ENCODE assay signal across 20 cellular contexts in the genomic region with DNA sequence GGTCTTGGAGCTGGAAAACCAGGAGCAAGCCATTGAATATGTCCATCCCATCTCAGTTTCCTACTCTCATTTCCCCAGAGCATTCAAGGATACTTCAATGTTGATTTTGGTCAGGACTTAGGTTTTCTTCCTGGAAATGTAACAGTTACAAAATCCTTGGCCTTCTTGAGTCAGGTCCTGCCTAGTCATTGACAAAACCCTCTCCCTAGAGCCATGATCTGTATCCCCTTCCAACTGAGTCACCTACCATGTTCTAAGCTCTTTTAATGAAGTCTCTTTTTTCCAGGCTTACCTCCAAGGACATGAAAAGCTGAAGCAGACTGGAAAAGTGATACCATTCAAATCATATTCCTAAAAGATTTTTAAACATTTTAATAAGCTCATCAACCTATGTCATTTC.
A peak's percentile ranks its signal among the peaks of the same experiment; 100 is the strongest.
DNase-seq lines count a peak whose midpoint lies in the region; ATAC-seq and TF ChIP-seq lines count a peak whose summit lies in the region.
"Had no signal": no experiment of that assay in that cellular context is flagged by ENCODE, and none has a peak within 500 bp of the region (broad histone marks: within the 10 kb centered on the region; RNA-seq: fewer than 3 reads in every experiment).

No MANE protein-coding gene starts in this region.

- no peak overlapping the region for H3K14ac ChIP-seq in mesenchymal stem cell (ENCODE audit: low read length in 2 of 2)

- H3K9ac ChIP-seq in mesenchymal stem cell (ENCODE audit: low read length): peak overlapping the region; percentile 50
- H3K9ac ChIP-seq: SK-N-SH had no signal

- no peaks in the 10 kb centered on the region for H3K36me3 ChIP-seq in mesenchymal stem cell (ENCODE audit: control insufficient read depth in 1 of 2, insufficient read depth in 2 of 2, low read depth in 1 of 2, low read length in 2 of 2)

- no peak overlapping the region for H4K91ac ChIP-seq in mesenchymal stem cell (ENCODE audit: low read length)

- H3K4me3 ChIP-seq in epithelial cell of esophagus (ENCODE audit: low read length) (no peak overlapping the region), mesenchymal stem cell (ENCODE audit: insufficient read depth in 1 of 2, low read depth in 1 of 2, low read length in 2 of 2) (no peak overlapping the region)

- H2BK15ac ChIP-seq in mesenchymal stem cell (ENCODE audit: low read depth, poor library complexity, severe bottlenecking): no peak overlapping the region

- no peak overlapping the region for H3K4me2 ChIP-seq in mesenchymal stem cell (ENCODE audit: low read length, poor library complexity, severe bottlenecking)
- H3K4me2 ChIP-seq: SK-N-SH had no signal

- no peak for TF ChIP-seq CTCF in epithelial cell of esophagus (IDR thresholded peaks at IDR 0.05; ENCODE audit: insufficient read depth, low read depth, low read length, missing control alignments)

- H3K27me3 ChIP-seq in mesenchymal stem cell (ENCODE audit: control insufficient read depth in 1 of 2, insufficient read depth in 1 of 2, low read length in 2 of 2): no peaks in the 10 kb centered on the region

- H2AK5ac ChIP-seq in mesenchymal stem cell (ENCODE audit: low read length, severe bottlenecking): no peak overlapping the region

- H2BK120ac ChIP-seq in mesenchymal stem cell (ENCODE audit: low read depth, low read length): no peak overlapping the region

- no peak overlapping the region for H2AFZ ChIP-seq in mesenchymal stem cell (ENCODE audit: low read depth, low read length)

- H3K4ac ChIP-seq in mesenchymal stem cell (ENCODE audit: low read depth in 1 of 2, low read length in 2 of 2): no peak overlapping the region

- no peak overlapping the region for H3K18ac ChIP-seq in mesenchymal stem cell (ENCODE audit: low read depth in 1 of 2, low read length in 2 of 2)

- H4K8ac ChIP-seq in mesenchymal stem cell (ENCODE audit: low read length): no peak overlapping the region

- no peaks in the 10 kb centered on the region for H3K4me1 ChIP-seq in mesenchymal stem cell (ENCODE audit: control insufficient read depth, insufficient read depth, low read depth, low read length)

- H3K27ac ChIP-seq in mesenchymal stem cell (ENCODE audit: low read length, poor library complexity, severe bottlenecking): no peak overlapping the region

- no peak for DNase-seq in Right ventricle myocardium superior
- DNase-seq in cardiac septum (ENCODE audit: low spot score): no peak
- DNase-seq in epithelial cell of esophagus (ENCODE audit: low read depth): peak; percentile 59
- DNase-seq in mesenchymal stem cell: peak; percentile 8
- no peak for DNase-seq in NCI-H2227 (lab: John Stamatoyannopoulos, UW; ENCODE audit: unreplicated experiment)
- no peak for DNase-seq in stimulated activated CD4-positive, alpha-beta T cell treated with anti-CD3 and anti-CD28 coated beads, Interleukin-2, amount 100 ng/mL, for 24 hours
- DNase-seq in NCI-H774 (lab: John Stamatoyannopoulos, UW): no peak
- DNase-seq: EL, GF-D8, Karpas-422, NCI-H1417, NCI-H1694 treated with DMSO at 0.1 percent for 48 hours, NCI-H2081 treated with DMSO at 0.1 percent for 48 hours, NCI-H2171 treated with DMSO at 0.1 percent for 48 hours, NCI-H446, NCI-H526, OCI-M1, SHP77, SK-N-SH had no signal

- no peak overlapping the region for H3K23ac ChIP-seq in mesenchymal stem cell (ENCODE audit: low read length in 2 of 2)

- intact Hi-C loops in Right ventricle myocardium superior (cut with DNase I): no loop called here
- intact Hi-C loops in cardiac septum (cut with DNase I): no loop called here

- no peak overlapping the region for H2BK12ac ChIP-seq in mesenchymal stem cell (ENCODE audit: low read length in 2 of 2)

- H3K9me3 ChIP-seq in mesenchymal stem cell (ENCODE audit: control insufficient read depth, low read length): no peaks in the 10 kb centered on the region
- H3K9me3 ChIP-seq: SK-N-SH had no signal

- H3K79me1 ChIP-seq in mesenchymal stem cell (replicated peaks; ENCODE audit: low read length, poor library complexity, severe bottlenecking): no peaks in the 10 kb centered on the region

- ATAC-seq in Right ventricle myocardium superior (ENCODE audit: poor library complexity): peak; percentile 25
- no peak for ATAC-seq in GM19328 (IDR thresholded peaks at IDR 0.05; ENCODE audit: unreplicated experiment)

- no peak overlapping the region for H2BK5ac ChIP-seq in mesenchymal stem cell (ENCODE audit: low read depth, low read length, poor library complexity, severe bottlenecking)

Comparison
In these comparisons a context has a peak if more than half of its experiments do, and no peak if none do; other contexts are left out.
1. DNase-seq: peak in epithelial cell of esophagus (single experiment) and mesenchymal stem cell (single experiment); none in Right ventricle myocardium superior (single experiment), cardiac septum (single experiment), NCI-H2227 (single experiment), stimulated activated CD4-positive, alpha-beta T cell treated with anti-CD3 and anti-CD28 coated beads, Interleukin-2, amount 100 ng/mL, for 24 hours (0 of 2) and NCI-H774 (single experiment).